Comparison of ENCODE assay signal across 1 cellular context in the genomic region with DNA sequence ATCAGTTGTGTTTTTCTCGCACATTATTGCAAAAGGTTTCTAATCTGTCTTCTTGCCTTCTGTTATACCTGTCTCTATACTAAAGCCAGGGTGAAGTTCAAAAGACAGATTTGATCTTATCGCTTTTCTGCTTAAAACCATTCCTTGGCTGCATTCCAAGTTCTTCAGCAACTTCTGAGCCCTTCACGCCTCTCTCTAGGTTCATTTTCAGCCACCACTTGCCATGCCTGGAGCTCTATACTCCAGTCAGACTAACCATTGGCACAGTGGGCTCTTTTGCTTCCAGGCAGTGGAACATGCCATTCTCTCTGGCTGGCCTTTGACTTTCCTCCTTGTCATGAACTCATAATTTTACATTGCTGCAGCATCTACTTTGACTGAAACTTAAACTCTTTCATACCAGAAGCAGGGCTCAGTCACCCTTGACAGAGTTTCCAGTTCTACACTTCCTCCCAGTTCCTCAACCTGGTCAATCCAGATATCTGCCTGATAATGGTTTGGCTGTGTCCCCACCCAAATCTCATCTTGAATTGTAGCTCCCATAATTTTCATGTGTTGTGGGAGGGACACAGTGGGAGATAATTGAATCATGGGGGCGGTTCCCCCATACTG.
TF ChIP-seq lines count a peak whose summit lies in the region.

No MANE protein-coding gene starts in this region.

TF ChIP-seq in GM23338, 12 proteins besides CTCF, POLR2A, EP300 and RAD21 (continued from another document):
- TF ChIP-seq, protein P1, sequence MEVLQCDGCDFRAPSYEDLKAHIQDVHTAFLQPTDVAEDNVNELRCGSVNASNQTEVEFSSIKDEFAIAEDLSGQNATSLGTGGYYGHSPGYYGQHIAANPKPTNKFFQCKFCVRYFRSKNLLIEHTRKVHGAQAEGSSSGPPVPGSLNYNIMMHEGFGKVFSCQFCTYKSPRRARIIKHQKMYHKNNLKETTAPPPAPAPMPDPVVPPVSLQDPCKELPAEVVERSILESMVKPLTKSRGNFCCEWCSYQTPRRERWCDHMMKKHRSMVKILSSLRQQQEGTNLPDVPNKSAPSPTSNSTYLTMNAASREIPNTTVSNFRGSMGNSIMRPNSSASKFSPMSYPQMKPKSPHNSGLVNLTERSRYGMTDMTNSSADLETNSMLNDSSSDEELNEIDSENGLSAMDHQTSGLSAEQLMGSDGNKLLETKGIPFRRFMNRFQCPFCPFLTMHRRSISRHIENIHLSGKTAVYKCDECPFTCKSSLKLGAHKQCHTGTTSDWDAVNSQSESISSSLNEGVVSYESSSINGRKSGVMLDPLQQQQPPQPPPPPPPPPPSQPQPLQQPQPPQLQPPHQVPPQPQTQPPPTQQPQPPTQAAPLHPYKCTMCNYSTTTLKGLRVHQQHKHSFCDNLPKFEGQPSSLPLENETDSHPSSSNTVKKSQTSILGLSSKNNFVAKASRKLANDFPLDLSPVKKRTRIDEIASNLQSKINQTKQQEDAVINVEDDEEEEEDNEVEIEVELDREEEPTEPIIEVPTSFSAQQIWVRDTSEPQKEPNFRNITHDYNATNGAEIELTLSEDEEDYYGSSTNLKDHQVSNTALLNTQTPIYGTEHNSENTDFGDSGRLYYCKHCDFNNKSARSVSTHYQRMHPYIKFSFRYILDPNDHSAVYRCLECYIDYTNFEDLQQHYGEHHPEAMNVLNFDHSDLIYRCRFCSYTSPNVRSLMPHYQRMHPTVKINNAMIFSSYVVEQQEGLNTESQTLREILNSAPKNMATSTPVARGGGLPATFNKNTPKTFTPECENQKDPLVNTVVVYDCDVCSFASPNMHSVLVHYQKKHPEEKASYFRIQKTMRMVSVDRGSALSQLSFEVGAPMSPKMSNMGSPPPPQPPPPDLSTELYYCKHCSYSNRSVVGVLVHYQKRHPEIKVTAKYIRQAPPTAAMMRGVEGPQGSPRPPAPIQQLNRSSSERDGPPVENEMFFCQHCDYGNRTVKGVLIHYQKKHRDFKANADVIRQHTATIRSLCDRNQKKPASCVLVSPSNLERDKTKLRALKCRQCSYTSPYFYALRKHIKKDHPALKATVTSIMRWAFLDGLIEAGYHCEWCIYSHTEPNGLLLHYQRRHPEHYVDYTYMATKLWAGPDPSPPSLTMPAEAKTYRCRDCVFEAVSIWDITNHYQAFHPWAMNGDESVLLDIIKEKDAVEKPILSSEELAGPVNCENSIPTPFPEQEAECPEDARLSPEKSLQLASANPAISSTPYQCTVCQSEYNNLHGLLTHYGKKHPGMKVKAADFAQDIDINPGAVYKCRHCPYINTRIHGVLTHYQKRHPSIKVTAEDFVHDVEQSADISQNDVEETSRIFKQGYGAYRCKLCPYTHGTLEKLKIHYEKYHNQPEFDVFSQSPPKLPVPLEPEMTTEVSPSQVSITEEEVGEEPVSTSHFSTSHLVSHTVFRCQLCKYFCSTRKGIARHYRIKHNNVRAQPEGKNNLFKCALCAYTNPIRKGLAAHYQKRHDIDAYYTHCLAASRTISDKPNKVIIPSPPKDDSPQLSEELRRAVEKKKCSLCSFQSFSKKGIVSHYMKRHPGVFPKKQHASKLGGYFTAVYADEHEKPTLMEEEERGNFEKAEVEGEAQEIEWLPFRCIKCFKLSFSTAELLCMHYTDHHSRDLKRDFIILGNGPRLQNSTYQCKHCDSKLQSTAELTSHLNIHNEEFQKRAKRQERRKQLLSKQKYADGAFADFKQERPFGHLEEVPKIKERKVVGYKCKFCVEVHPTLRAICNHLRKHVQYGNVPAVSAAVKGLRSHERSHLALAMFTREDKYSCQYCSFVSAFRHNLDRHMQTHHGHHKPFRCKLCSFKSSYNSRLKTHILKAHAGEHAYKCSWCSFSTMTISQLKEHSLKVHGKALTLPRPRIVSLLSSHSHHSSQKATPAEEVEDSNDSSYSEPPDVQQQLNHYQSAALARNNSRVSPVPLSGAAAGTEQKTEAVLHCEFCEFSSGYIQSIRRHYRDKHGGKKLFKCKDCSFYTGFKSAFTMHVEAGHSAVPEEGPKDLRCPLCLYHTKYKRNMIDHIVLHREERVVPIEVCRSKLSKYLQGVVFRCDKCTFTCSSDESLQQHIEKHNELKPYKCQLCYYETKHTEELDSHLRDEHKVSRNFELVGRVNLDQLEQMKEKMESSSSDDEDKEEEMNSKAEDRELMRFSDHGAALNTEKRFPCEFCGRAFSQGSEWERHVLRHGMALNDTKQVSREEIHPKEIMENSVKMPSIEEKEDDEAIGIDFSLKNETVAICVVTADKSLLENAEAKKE (CRISPR knock-in tag; IDR thresholded peaks at IDR 0.05) = no peak
- TF ChIP-seq POLR2AphosphoS5 (IDR thresholded peaks at IDR 0.05; ENCODE audit: low read depth) = no peak
- no peak for TF ChIP-seq EZH2phosphoT487 (IDR thresholded peaks at IDR 0.05; ENCODE audit: unreplicated experiment)
- no peak for TF ChIP-seq ZNF331 (CRISPR knock-in tag; IDR thresholded peaks at IDR 0.05; ENCODE audit: low read depth)
- TF ChIP-seq CREB1 (CRISPR knock-in tag; IDR thresholded peaks at IDR 0.05; ENCODE audit: low read depth) = no peak
